10 cellular contexts compared by ENCODE assay signal in the genomic region with DNA sequence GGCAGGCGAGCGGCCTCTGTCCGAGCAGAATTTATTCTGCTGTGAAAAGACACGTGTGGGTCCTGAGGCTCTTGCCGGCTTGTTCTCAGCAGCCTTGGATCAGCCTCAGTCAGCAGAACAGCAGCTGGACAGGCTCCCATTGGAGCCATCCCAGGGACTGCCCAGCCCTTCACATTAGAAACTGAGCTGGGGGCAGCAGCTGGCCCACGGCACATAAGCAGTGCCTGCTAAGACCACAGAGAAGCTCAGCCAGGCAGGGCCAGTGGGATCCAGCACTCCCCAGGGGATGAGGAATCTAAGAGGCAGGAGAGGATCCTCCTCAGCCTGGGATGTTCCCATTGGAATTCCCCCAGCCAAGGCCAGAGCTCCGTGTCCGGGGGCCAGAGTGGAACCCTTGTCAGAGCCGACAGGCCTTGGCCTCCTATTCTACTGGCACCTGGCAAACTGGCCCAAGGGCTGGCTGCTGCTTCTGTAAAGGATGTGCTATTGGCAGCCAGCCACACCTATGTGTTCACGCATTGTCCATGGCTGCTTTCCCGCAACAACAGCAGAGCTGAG. TPM values are rescaled to one million over a fixed set of nuclear protein-coding genes. Genes with fewer than 3 reads are reported as not detected.
A peak's percentile ranks its signal among the peaks of the same experiment; 100 is the strongest.
DNase-seq lines count a peak whose midpoint lies in the region; ATAC-seq and TF ChIP-seq lines count a peak whose summit lies in the region.
"Had no signal": no experiment of that assay in that cellular context is flagged by ENCODE, and none has a peak within 500 bp of the region (broad histone marks: within the 10 kb centered on the region; RNA-seq: fewer than 3 reads in every experiment).

No MANE protein-coding gene starts in this region.

- H3K27me3 ChIP-seq in testis: no peaks in the 10 kb centered on the region
- H3K27me3 ChIP-seq: ascending aorta had no signal

- no peak overlapping the region for H3K4me3 ChIP-seq in testis
- H3K4me3 ChIP-seq: ascending aorta had no signal

- no peak overlapping the region for H3K27ac Mint-ChIP-seq in activated CD4-positive, alpha-beta T cell treated with anti-CD3 and anti-CD28 coated beads, Interleukin-2, amount 10 ng/mL, durations not matched to agents 24 days and 14 days
- H3K27ac Mint-ChIP-seq: activated CD8-positive, alpha-beta T cell treated with anti-CD3 and anti-CD28 coated beads for 36 hours had no signal

- H3K36me3 ChIP-seq in testis (ENCODE audit: low read depth, missing control alignments): no peaks in the 10 kb centered on the region
- H3K36me3 ChIP-seq: ascending aorta had no signal

- peak; percentile 30 to 43 for ATAC-seq in left cardiac atrium
- ATAC-seq: activated CD8-positive, alpha-beta T cell treated with anti-CD3 and anti-CD28 coated beads for 36 hours had no signal

- H3K4me1 Mint-ChIP-seq in activated CD4-positive, alpha-beta T cell treated with anti-CD3 and anti-CD28 coated beads, Interleukin-2, amount 10 ng/mL, durations not matched to agents 24 days and 14 days: peaks cover 11% of the 10 kb centered on the region

- no peaks in the 10 kb centered on the region for H3K36me3 Mint-ChIP-seq in activated CD4-positive, alpha-beta T cell treated with anti-CD3 and anti-CD28 coated beads, Interleukin-2, amount 10 ng/mL, durations not matched to agents 24 days and 14 days (ENCODE audit: low read depth)

- H3K27me3 Mint-ChIP-seq in activated CD4-positive, alpha-beta T cell treated with anti-CD3 and anti-CD28 coated beads, Interleukin-2, amount 10 ng/mL, durations not matched to agents 24 days and 14 days: no peaks in the 10 kb centered on the region
- H3K27me3 Mint-ChIP-seq: activated CD8-positive, alpha-beta T cell treated with anti-CD3 and anti-CD28 coated beads for 36 hours had no signal

- H3K27ac ChIP-seq in angular gyrus (ENCODE audit: low read depth, low read length) (peak overlapping the region; percentile 75), testis (no peak overlapping the region)
- H3K27ac ChIP-seq: ascending aorta had no signal

- no peak for TF ChIP-seq POLR2A in testis (IDR thresholded peaks at IDR 0.05)

- H3K4me1 ChIP-seq in testis: peaks cover 19% of the 10 kb centered on the region

- no peaks in the 10 kb centered on the region for H3K9me3 Mint-ChIP-seq in activated CD4-positive, alpha-beta T cell treated with anti-CD3 and anti-CD28 coated beads, Interleukin-2, amount 10 ng/mL, durations not matched to agents 24 days and 14 days
- H3K9me3 Mint-ChIP-seq: activated CD8-positive, alpha-beta T cell treated with anti-CD3 and anti-CD28 coated beads for 36 hours had no signal

- no peak for TF ChIP-seq CTCF in testis (IDR thresholded peaks at IDR 0.05)

- H3K4me3 Mint-ChIP-seq in activated CD4-positive, alpha-beta T cell treated with anti-CD3 and anti-CD28 coated beads, Interleukin-2, amount 10 ng/mL, durations not matched to agents 24 days and 14 days: no peak overlapping the region
- H3K4me3 Mint-ChIP-seq: activated CD8-positive, alpha-beta T cell treated with anti-CD3 and anti-CD28 coated beads for 36 hours had no signal

- no peaks in the 10 kb centered on the region for H3K9me3 ChIP-seq in testis
- H3K9me3 ChIP-seq: ascending aorta had no signal

- intact Hi-C loops in left cardiac atrium (cut with DNase I) (no loop called here), testis (cut with DNase I; ENCODE audit: low total_unique reads) (no loop called here)
- intact Hi-C loops in activated CD4-positive, alpha-beta T cell treated with anti-CD3 and anti-CD28 coated beads, Interleukin-2, amount 10 ng/mL, durations not matched to agents 24 days and 14 days (cut with micrococcal nuclease): no loop called here

- 28 to 32% methylated on average over 3 to 11 of the region's 11 CpGs for WGBS in testis, 2 donors

- peak; percentile 35 to 59 for DNase-seq in SHP77 (lab: John Stamatoyannopoulos, UW)
- DNase-seq in SHP77 treated with DMSO at 0.1 percent for 48 hours (lab: John Stamatoyannopoulos, UW): no peak
- no peak for DNase-seq in left cardiac atrium
- peak; percentile 63 for DNase-seq in testis
- no peak for DNase-seq in stimulated activated CD4-positive, alpha-beta T cell treated with anti-CD3 and anti-CD28 coated beads, Interleukin-2, amount 100 ng/mL, for 24 hours
- DNase-seq in activated CD4-positive, alpha-beta T cell treated with anti-CD3 and anti-CD28 coated beads, Interleukin-2, amount 10 ng/mL, durations not matched to agents 24 days and 14 days: no peak
- no peak for DNase-seq in activated CD4-positive, alpha-beta T cell treated with anti-CD3 and anti-CD28 coated beads for 48 hours
- DNase-seq: activated CD8-positive, alpha-beta T cell treated with anti-CD3 and anti-CD28 coated beads for 36 hours had no signal

RNA-seq across cellular contexts. Expression of a gene that starts 18.2 kb away (rescaled TPM):
- 1 to 10 TPM; 1.4 to 1.8 TPM for total RNA-seq in left cardiac atrium
- total RNA-seq in testis: 1 to 10 TPM; 5.1 to 6.1 TPM
- polyA plus RNA-seq in testis (ENCODE audit: insufficient read depth, low read depth, low replicate concordance): 2.1 TPM
- 1.6 and 1.7 TPM in 2 replicates for total RNA-seq in activated CD4-positive, alpha-beta T cell treated with anti-CD3 and anti-CD28 coated beads, Interleukin-2, amount 10 ng/mL, durations not matched to agents 24 days and 14 days

Comparison
In these comparisons a context has a peak if more than half of its experiments do, and no peak if none do; other contexts are left out.
1. DNase-seq: peak in SHP77 (2 of 2) and testis (single experiment); none in SHP77 treated with DMSO at 0.1 percent for 48 hours (single experiment), left cardiac atrium (single experiment), stimulated activated CD4-positive, alpha-beta T cell treated with anti-CD3 and anti-CD28 coated beads, Interleukin-2, amount 100 ng/mL, for 24 hours (0 of 2), activated CD4-positive, alpha-beta T cell treated with anti-CD3 and anti-CD28 coated beads, Interleukin-2, amount 10 ng/mL, durations not matched to agents 24 days and 14 days (single experiment) and activated CD4-positive, alpha-beta T cell treated with anti-CD3 and anti-CD28 coated beads for 48 hours (single experiment).